ENCODE assay signal across 11 cellular contexts in the genomic region with DNA sequence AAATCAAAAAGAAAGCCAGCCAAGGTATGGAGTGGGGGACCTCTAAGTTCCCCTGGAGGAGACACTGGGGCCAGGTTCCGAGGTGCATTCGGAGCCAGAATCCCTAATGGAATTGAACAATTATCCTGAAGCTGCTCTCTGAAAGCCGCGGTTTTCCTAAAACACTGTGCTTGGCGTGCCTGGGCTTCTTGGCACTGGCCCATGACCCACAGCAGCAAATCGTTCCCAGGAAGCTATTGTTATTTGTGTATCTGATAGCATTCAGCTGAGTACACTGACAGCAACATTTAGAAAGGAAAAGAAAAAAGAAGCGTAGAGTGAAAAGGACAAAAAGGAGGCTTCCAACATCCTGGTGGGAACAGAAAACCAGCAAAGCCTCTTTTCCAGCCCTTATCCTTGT.
A peak's percentile ranks its signal among the peaks of the same experiment; 100 is the strongest.
DNase-seq lines count a peak whose midpoint lies in the region; ATAC-seq and TF ChIP-seq lines count a peak whose summit lies in the region.
"Had no signal": no experiment of that assay in that cellular context is flagged by ENCODE, and none has a peak within 500 bp of the region (broad histone marks: within the 10 kb centered on the region; RNA-seq: fewer than 3 reads in every experiment).

No MANE protein-coding gene starts in this region.

- intact Hi-C loops in left lung (cut with DNase I), result no loop called here

- H3K36me3 ChIP-seq in left lung, result no peaks in the 10 kb centered on the region
- no peaks in the 10 kb centered on the region for H3K36me3 ChIP-seq in thoracic aorta
- H3K36me3 ChIP-seq: WERI-Rb-1 had no signal

- TF ChIP-seq CTCF in chondrocyte (IDR thresholded peaks at IDR 0.05), result no peak
- no peak for TF ChIP-seq CTCF in left lung (IDR thresholded peaks at IDR 0.05)
- TF ChIP-seq CTCF in thoracic aorta (IDR thresholded peaks at IDR 0.05), result no peak

- H3K27me3 ChIP-seq in left lung (no peaks in the 10 kb centered on the region), thoracic aorta (replicated peaks; ENCODE audit: insufficient read depth) (no peaks in the 10 kb centered on the region)

- H3K4me1 ChIP-seq in left lung (peaks cover 12 to 18% of the 10 kb centered on the region in 2 donors), thoracic aorta (ENCODE audit: control insufficient read depth in 1 of 2, low read depth in 2 of 2) (peaks cover 14 to 32% of the 10 kb centered on the region in 2 donors)

- no peaks in the 10 kb centered on the region for H3K9me3 Mint-ChIP-seq in chondrocyte (ENCODE audit: low read depth)
- H3K9me3 Mint-ChIP-seq: activated naive CD4-positive, alpha-beta T cell treated with anti-CD3 and anti-CD28 coated beads, Interleukin-2, amount 50 U/mL, for 24 hours had no signal

- DNase-seq in NCI-H128 (lab: John Stamatoyannopoulos, UW; ENCODE audit: unreplicated experiment) (peak; percentile 5), chondrocyte (ENCODE audit: low spot score) (no peak), left lung (no peak), thoracic aorta (ENCODE audit: low spot score) (no peak), NCI-H446 (lab: John Stamatoyannopoulos, UW) (no peak), HK-2 (ENCODE audit: unreplicated experiment) (no peak)
- DNase-seq: Karpas-422, WERI-Rb-1 had no signal

- H3K27ac ChIP-seq in left lung (peak overlapping the region; percentile 21 to 63), thoracic aorta (peak overlapping the region; percentile 43 to 65)
- H3K27ac ChIP-seq: WERI-Rb-1 had no signal

- H3K27me3 Mint-ChIP-seq in chondrocyte (ENCODE audit: low read depth), result no peaks in the 10 kb centered on the region
- H3K27me3 Mint-ChIP-seq: activated naive CD4-positive, alpha-beta T cell treated with anti-CD3 and anti-CD28 coated beads, Interleukin-2, amount 50 U/mL, for 24 hours had no signal

- no peaks in the 10 kb centered on the region for H3K9me3 ChIP-seq in left lung
- H3K9me3 ChIP-seq in thoracic aorta, result no peaks in the 10 kb centered on the region

- ATAC-seq in left lung, result no peak
- ATAC-seq in thoracic aorta (ENCODE audit: insufficient number of reproducible peaks, low FRiP score, low read depth), result no peak
- ATAC-seq in HG03571 (IDR thresholded peaks at IDR 0.05; ENCODE audit: unreplicated experiment), result no peak
- no peak for ATAC-seq in GM19395 (IDR thresholded peaks at IDR 0.05; ENCODE audit: unreplicated experiment)

- H3K4me3 ChIP-seq in left lung (no peak overlapping the region), thoracic aorta (peak overlapping the region; percentile 61)

- H3K36me3 Mint-ChIP-seq in chondrocyte (ENCODE audit: low read depth), result peaks cover 3% of the 10 kb centered on the region
- H3K36me3 Mint-ChIP-seq: activated naive CD4-positive, alpha-beta T cell treated with anti-CD3 and anti-CD28 coated beads, Interleukin-2, amount 50 U/mL, for 24 hours had no signal

- H3K4me1 Mint-ChIP-seq in chondrocyte (ENCODE audit: low read depth), result peaks cover 79% of the 10 kb centered on the region

- peak overlapping the region; percentile 54 for H3K4me3 Mint-ChIP-seq in chondrocyte (ENCODE audit: unreplicated experiment)
- H3K4me3 Mint-ChIP-seq: activated naive CD4-positive, alpha-beta T cell treated with anti-CD3 and anti-CD28 coated beads, Interleukin-2, amount 50 U/mL, for 24 hours had no signal

- H3K27ac Mint-ChIP-seq in chondrocyte (ENCODE audit: unreplicated experiment), result peak overlapping the region; percentile 96
- H3K27ac Mint-ChIP-seq: activated naive CD4-positive, alpha-beta T cell treated with anti-CD3 and anti-CD28 coated beads, Interleukin-2, amount 50 U/mL, for 24 hours had no signal
